In the genomic region with DNA sequence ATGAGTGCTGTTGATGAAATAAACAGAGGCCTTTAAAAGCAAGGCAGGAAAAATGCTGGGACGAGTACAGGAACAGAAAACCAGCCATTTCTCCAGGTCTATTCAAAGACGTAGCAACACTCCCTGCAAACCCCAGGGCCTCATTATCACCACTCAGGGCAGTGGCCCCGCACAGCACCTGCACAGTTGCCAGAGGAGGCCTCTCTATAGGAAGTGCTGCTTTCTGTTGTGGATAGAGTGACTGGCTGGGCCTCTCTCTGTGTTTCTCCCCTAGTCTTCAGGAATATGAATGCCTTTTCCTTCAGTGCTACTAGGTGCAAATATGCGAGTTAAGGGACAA, we compare ENCODE assay signal across 14 cellular contexts.
A peak's percentile ranks its signal among the peaks of the same experiment; 100 is the strongest.
DNase-seq lines count a peak whose midpoint lies in the region; ATAC-seq, FAIRE-seq and TF ChIP-seq lines count a peak whose summit lies in the region.
"Had no signal": no experiment of that assay in that cellular context is flagged by ENCODE, and none has a peak within 500 bp of the region (broad histone marks: within the 10 kb centered on the region; RNA-seq: fewer than 3 reads in every experiment).

No MANE protein-coding gene starts in this region.

- H3K14ac ChIP-seq in IMR-90 (replicated peaks; ENCODE audit: low read depth, low read length), result no peak overlapping the region

- no peaks in the 10 kb centered on the region for H4K20me1 ChIP-seq in IMR-90 (ENCODE audit: insufficient read depth, low read length)

- H3K4me1 ChIP-seq in IMR-90 (ENCODE audit: control insufficient read depth, insufficient read depth, low read length), result peaks cover 9% of the 10 kb centered on the region; the same call in 1 of the 2 replicates
- H3K4me1 ChIP-seq: SJCRH30 had no signal

- H3K56ac ChIP-seq in IMR-90 (ENCODE audit: extremely low read depth, insufficient read depth, low read length), result no peak overlapping the region

- H3K9ac ChIP-seq in IMR-90 (ENCODE audit: low read depth, low read length), result no peak overlapping the region

- H3K27me3 Mint-ChIP-seq in osteocyte (ENCODE audit: unreplicated experiment), result no peaks in the 10 kb centered on the region

- H3K4me3 ChIP-seq in IMR-90 (ENCODE audit: insufficient read depth, low read depth, low read length), result no peak overlapping the region
- H3K4me3 ChIP-seq: SJCRH30 had no signal

- TF ChIP-seq CTCF in IMR-90 (conservative IDR thresholded peaks at IDR 0.05; ENCODE audit: low read depth, low read length) (no peak), osteocyte (IDR thresholded peaks at IDR 0.05) (no peak)

- H3K9me3 Mint-ChIP-seq in osteocyte (ENCODE audit: unreplicated experiment), result no peaks in the 10 kb centered on the region

- CTCF ChIA-PET in IMR-90 (lab: Yijun Ruan, JAX), result no interaction called here

- H3K9me3 ChIP-seq in IMR-90 (ENCODE audit: control insufficient read depth, insufficient read depth, low read length), result no peaks in the 10 kb centered on the region
- H3K9me3 ChIP-seq: SJCRH30 had no signal

- H3K36me3 Mint-ChIP-seq in osteocyte (ENCODE audit: unreplicated experiment), result peaks cover 1% of the 10 kb centered on the region

- intact Hi-C loops in IMR-90 (cut with micrococcal nuclease), result no loop called here
- intact Hi-C loops in sciatic nerve (cut with DNase I), result no loop called here

- no peak overlapping the region for H3K23ac ChIP-seq in IMR-90 (ENCODE audit: low read depth, low read length)

- H2AK5ac ChIP-seq in IMR-90 (ENCODE audit: low read depth, low read length), result no peak overlapping the region

- TF ChIP-seq POLR2A in IMR-90 (IDR thresholded peaks at IDR 0.05; ENCODE audit: low read depth, low read length) (no peak), H54 (IDR thresholded peaks at IDR 0.05; ENCODE audit: low read depth, low read length) (no peak)

- no peak overlapping the region for H3K18ac ChIP-seq in IMR-90 (ENCODE audit: low read depth, low read length)

- H2BK5ac ChIP-seq in IMR-90 (ENCODE audit: low read depth, low read length, poor library complexity, severe bottlenecking), result no peak overlapping the region

- no peak overlapping the region for H2BK120ac ChIP-seq in IMR-90 (ENCODE audit: low read depth, low read length)

- H3K4me1 Mint-ChIP-seq in osteocyte (ENCODE audit: unreplicated experiment), result peaks cover 6% of the 10 kb centered on the region

- no peak overlapping the region for H3K4me2 ChIP-seq in IMR-90 (ENCODE audit: low read depth, low read length)

- H3K27me3 ChIP-seq in IMR-90 (ENCODE audit: control insufficient read depth, insufficient read depth, low read length), result no peaks in the 10 kb centered on the region
- H3K27me3 ChIP-seq: SJCRH30 had no signal

- H3K9me1 ChIP-seq in IMR-90 (ENCODE audit: insufficient read depth, low read length), result no peaks in the 10 kb centered on the region

- H3K4ac ChIP-seq in IMR-90 (ENCODE audit: low read depth, low read length), result no peak overlapping the region

- BruUV-seq in IMR-90 (replicated peaks; lab: Mats Ljungman, UMichigan), result no TSS peak

- no CpG with 5 or more reads among the region's 4 CpGs for WGBS in IMR-90 (ENCODE audit: extremely low coverage in 2 of 2, insufficient read length in 1 of 2), 2 experiments

- FAIRE-seq in H54 (lab: Jason Lieb, UNC), result no peak
- FAIRE-seq: GM18507 had no signal

- in situ Hi-C loops in IMR-90 (cut with MboI; ENCODE audit: low sequenced_read_pairs), result no loop called here

- ATAC-seq in IMR-90 (ENCODE audit: low read depth), result peak; percentile 53; the same call in 1 of the 2 replicates
- no peak for ATAC-seq in sciatic nerve
- ATAC-seq: HCT116 had no signal

- TF ChIP-seq RAD21 in IMR-90 (IDR thresholded peaks at IDR 0.05; ENCODE audit: low read length), result no peak

- H3K27ac ChIP-seq in IMR-90 (ENCODE audit: insufficient read depth, low read length), result no peak overlapping the region
- peak overlapping the region; percentile 47 for H3K27ac ChIP-seq in cingulate gyrus (ENCODE audit: low read depth, low read length)
- H3K27ac ChIP-seq: SJCRH30 had no signal

- no peak overlapping the region for H4K8ac ChIP-seq in IMR-90 (ENCODE audit: low read depth in 2 of 2, low read length in 2 of 2)

- H3K79me1 ChIP-seq in IMR-90 (ENCODE audit: low read depth in 1 of 2, low read length in 2 of 2), result no peaks in the 10 kb centered on the region

- no peak overlapping the region for H2AK9ac ChIP-seq in IMR-90 (replicated peaks; ENCODE audit: low read depth, low read length, poor library complexity)

- DNase-seq in NCI-H2107 treated with DMSO at 0.1 percent for 48 hours (lab: John Stamatoyannopoulos, UW; ENCODE audit: unreplicated experiment) (peak; percentile 43), NCI-H2107 (lab: John Stamatoyannopoulos, UW) (no peak), IMR-90 (no peak), sciatic nerve (ENCODE audit: low spot score) (peak; percentile 7), osteocyte (ENCODE audit: extremely low spot score, unreplicated experiment) (no peak), H54 (ENCODE audit: insufficient read length, low spot score) (no peak)
- DNase-seq in activated CD4-positive, alpha-beta T cell treated with anti-CD3 and anti-CD28 coated beads for 48 hours, result no peak
- DNase-seq: 8988T, NCI-H1694 treated with DMSO at 0.1 percent for 48 hours, NCI-H510A, SJCRH30 had no signal

- H3K36me3 ChIP-seq in IMR-90 (ENCODE audit: control insufficient read depth, insufficient read depth, low read length), result peaks cover 18% of the 10 kb centered on the region
- H3K36me3 ChIP-seq: SJCRH30 had no signal

- dilution Hi-C loops in IMR-90 (cut with HindIII; ENCODE audit: low sequenced_read_pairs, unreplicated experiment), result no loop called here

- H3K27ac Mint-ChIP-seq in osteocyte (ENCODE audit: unreplicated experiment), result no peak overlapping the region

- H2AFZ ChIP-seq in IMR-90 (replicated peaks; ENCODE audit: low read length, poor library complexity), result no peak overlapping the region

- no peak overlapping the region for H2BK20ac ChIP-seq in IMR-90 (ENCODE audit: low read depth, low read length)

- no peak overlapping the region for H4K5ac ChIP-seq in IMR-90 (ENCODE audit: low read depth, low read length)

- H3K4me3 Mint-ChIP-seq in osteocyte (ENCODE audit: unreplicated experiment), result no peak overlapping the region

- no peak overlapping the region for H2BK15ac ChIP-seq in IMR-90 (ENCODE audit: low read depth, low read length)

- H4K91ac ChIP-seq in IMR-90 (ENCODE audit: insufficient read depth, low read depth, low read length), result no peak overlapping the region

- POLR2A ChIA-PET in IMR-90 (lab: Charles Lee; ENCODE audit: unreplicated experiment), result no interaction called here

TF ChIP-seq in IMR-90, 13 proteins besides CTCF, POLR2A, EP300 and RAD21:
- TF ChIP-seq CEBPB (IDR thresholded peaks at IDR 0.05; ENCODE audit: low read depth, low read length) (no peak), MXI1 (IDR thresholded peaks at IDR 0.05; ENCODE audit: borderline replicate concordance, low read depth, low read length) (no peak), SMC3 (IDR thresholded peaks at IDR 0.05; ENCODE audit: low read depth, low read length) (no peak), NFE2L2 (IDR thresholded peaks at IDR 0.05; ENCODE audit: low read depth, low read length) (no peak), MAFK (IDR thresholded peaks at IDR 0.05; ENCODE audit: low read depth, low read length) (no peak), RCOR1 (IDR thresholded peaks at IDR 0.05; ENCODE audit: insufficient replicate concordance, low read length) (no peak), BHLHE40 (IDR thresholded peaks at IDR 0.05; ENCODE audit: low read depth, low read length) (no peak), MAZ (IDR thresholded peaks at IDR 0.05; ENCODE audit: borderline replicate concordance, low read depth, low read length) (no peak), FOS (IDR thresholded peaks at IDR 0.05; ENCODE audit: low read depth, low read length) (no peak), RFX5 (IDR thresholded peaks at IDR 0.05; ENCODE audit: low read depth, low read length) (no peak), CHD1 (IDR thresholded peaks at IDR 0.05; ENCODE audit: low read depth, low read length) (no peak)
- TF ChIP-seq, protein P1, sequence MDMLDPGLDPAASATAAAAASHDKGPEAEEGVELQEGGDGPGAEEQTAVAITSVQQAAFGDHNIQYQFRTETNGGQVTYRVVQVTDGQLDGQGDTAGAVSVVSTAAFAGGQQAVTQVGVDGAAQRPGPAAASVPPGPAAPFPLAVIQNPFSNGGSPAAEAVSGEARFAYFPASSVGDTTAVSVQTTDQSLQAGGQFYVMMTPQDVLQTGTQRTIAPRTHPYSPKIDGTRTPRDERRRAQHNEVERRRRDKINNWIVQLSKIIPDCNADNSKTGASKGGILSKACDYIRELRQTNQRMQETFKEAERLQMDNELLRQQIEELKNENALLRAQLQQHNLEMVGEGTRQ (IDR thresholded peaks at IDR 0.05; ENCODE audit: low read depth, low read length), result no peak
- TF ChIP-seq, protein P2, sequence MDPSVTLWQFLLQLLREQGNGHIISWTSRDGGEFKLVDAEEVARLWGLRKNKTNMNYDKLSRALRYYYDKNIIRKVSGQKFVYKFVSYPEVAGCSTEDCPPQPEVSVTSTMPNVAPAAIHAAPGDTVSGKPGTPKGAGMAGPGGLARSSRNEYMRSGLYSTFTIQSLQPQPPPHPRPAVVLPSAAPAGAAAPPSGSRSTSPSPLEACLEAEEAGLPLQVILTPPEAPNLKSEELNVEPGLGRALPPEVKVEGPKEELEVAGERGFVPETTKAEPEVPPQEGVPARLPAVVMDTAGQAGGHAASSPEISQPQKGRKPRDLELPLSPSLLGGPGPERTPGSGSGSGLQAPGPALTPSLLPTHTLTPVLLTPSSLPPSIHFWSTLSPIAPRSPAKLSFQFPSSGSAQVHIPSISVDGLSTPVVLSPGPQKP (IDR thresholded peaks at IDR 0.05; ENCODE audit: borderline replicate concordance, low read depth, low read length), result no peak

Comparison
In these comparisons a context has a peak if more than half of its experiments do, and no peak if none do; other contexts are left out.
1. DNase-seq: peak in NCI-H2107 treated with DMSO at 0.1 percent for 48 hours (single experiment) and sciatic nerve (single experiment); none in NCI-H2107 (single experiment), IMR-90 (single experiment), activated CD4-positive, alpha-beta T cell treated with anti-CD3 and anti-CD28 coated beads for 48 hours (single experiment), osteocyte (single experiment) and H54 (single experiment).